25 cellular contexts compared by ENCODE assay signal in the genomic region with DNA sequence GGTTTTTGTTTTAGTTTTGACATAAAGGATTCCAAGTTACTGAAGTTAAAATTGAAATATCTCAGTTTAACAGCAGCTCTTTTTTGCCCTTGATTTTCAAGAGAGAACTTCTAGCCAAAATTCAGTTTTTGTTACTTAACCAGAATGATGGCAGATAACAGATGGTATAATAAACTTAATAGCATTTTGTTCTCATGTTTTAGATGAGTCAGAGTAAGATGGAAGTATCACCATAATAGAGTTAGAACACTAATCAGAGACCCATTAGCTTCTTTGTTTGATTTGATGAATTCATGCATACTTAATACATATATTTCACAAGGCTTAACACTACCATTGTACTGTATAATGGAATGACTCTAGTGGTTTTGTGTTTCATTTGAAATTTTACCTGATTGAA.
"Had no signal": no experiment of that assay in that cellular context is flagged by ENCODE, and none has a peak within 500 bp of the region (broad histone marks: within the 10 kb centered on the region; RNA-seq: fewer than 3 reads in every experiment).

No MANE protein-coding gene starts in this region.

- H3K36me3 ChIP-seq: ovary had no signal

- FAIRE-seq: urothelium cell line had no signal

- H3K4me1 ChIP-seq: neural progenitor cell, parathyroid adenoma, psoas muscle, sigmoid colon, stomach, tibial nerve, upper lobe of left lung, vagina had no signal

- H3K9me3 ChIP-seq: ovary, psoas muscle, right lobe of liver, sigmoid colon, stomach, tibial nerve, upper lobe of left lung, vagina had no signal

- H2AFZ ChIP-seq: neural progenitor cell, parathyroid adenoma had no signal

- H3K27me3 ChIP-seq: neural progenitor cell, ovary, right lobe of liver, sigmoid colon, stomach, tibial nerve, upper lobe of left lung, vagina had no signal

- H3K4me3 ChIP-seq: neural progenitor cell, ovary, psoas muscle, right lobe of liver, sigmoid colon, skin epidermis, stomach, tibial nerve, upper lobe of left lung, vagina had no signal

- H3K9ac ChIP-seq: neural progenitor cell, parathyroid adenoma had no signal

- H3K4me2 ChIP-seq: neural progenitor cell had no signal

- DNase-seq: naive thymus-derived CD4-positive, alpha-beta T cell; natural killer cell; occipital lobe; ovary; posterior cingulate gyrus; psoas muscle; right cardiac atrium; right lobe of liver; sigmoid colon; stimulated activated CD4-positive, alpha-beta T cell treated with anti-CD3 and anti-CD28 coated beads, Interleukin-15, amount 100 ng/mL, for 24 hours; stimulated activated CD4-positive, alpha-beta T cell treated with anti-CD3 and anti-CD28 coated beads, Interleukin-2, amount 100 ng/mL, for 24 hours; stimulated activated CD4-positive, alpha-beta T cell treated with anti-CD3 and anti-CD28 coated beads, Interleukin-2, amount 100 ng/mL, for 48 hours; stimulated activated CD4-positive, alpha-beta T cell treated with anti-CD3 and anti-CD28 coated beads, Interleukin-4, amount 100 ng/mL, for 24 hours; stimulated activated naive B cell treated with anti-CD40 and anti-IgM and Interleukin-4, amounts not matched to agents 10 μg/mL and 1 μg/mL and 100 μg/mL, for 72 hours; stimulated activated naive CD4-positive, alpha-beta T cell treated with Interleukin-2 at 50 U/mL for 16 hours; stomach; trophoblast cell; upper lobe of left lung had no signal

- H3K27ac ChIP-seq: neural progenitor cell, ovary, parathyroid adenoma, psoas muscle, right lobe of liver, sigmoid colon, skin epidermis, stomach, tibial nerve, upper lobe of left lung, vagina had no signal

- H3K79me2 ChIP-seq: parathyroid adenoma had no signal

- ATAC-seq: naive thymus-derived CD4-positive, alpha-beta T cell; natural killer cell; psoas muscle; right cardiac atrium; stimulated activated effector memory CD8-positive, alpha-beta T cell treated with anti-CD3 and anti-CD28 coated beads, Interleukin-12 subunit alpha, Interleukin-12 subunit beta, amount 100 ng/mL, for 72 hours; stimulated activated naive B cell treated with anti-CD40 and anti-IgM and Interleukin-4, amounts not matched to agents 10 μg/mL and 1 μg/mL and 100 μg/mL, for 72 hours had no signal
